Comparison of ENCODE assay signal across 10 cellular contexts in genomic region chr10:14397069-14397468, GRCh38.
DNase-seq lines count a peak whose midpoint lies in the region; ATAC-seq and TF ChIP-seq lines count a peak whose summit lies in the region.
"Had no signal": no experiment of that assay in that cellular context is flagged by ENCODE, and none has a peak within 500 bp of the region (broad histone marks: within the 10 kb centered on the region; RNA-seq: fewer than 3 reads in every experiment).

No MANE protein-coding gene starts in this region.

- H3K4me3 Mint-ChIP-seq in chondrocyte (ENCODE audit: unreplicated experiment) = no peak overlapping the region

- peak overlapping the region; percentile 77 to 97 for H4K8ac ChIP-seq in IMR-90 (ENCODE audit: low read depth in 2 of 2, low read length in 2 of 2)

- H3K27me3 ChIP-seq in IMR-90 (ENCODE audit: control insufficient read depth, insufficient read depth, low read length) (no peaks in the 10 kb centered on the region), thoracic aorta (replicated peaks; ENCODE audit: insufficient read depth) (no peaks in the 10 kb centered on the region)

- peaks cover 22% of the 10 kb centered on the region for H3K9me1 ChIP-seq in IMR-90 (ENCODE audit: insufficient read depth, low read length)

- H2BK120ac ChIP-seq in IMR-90 (ENCODE audit: low read depth, low read length) = peak overlapping the region; percentile 99

- peak overlapping the region; percentile 47; the same call in 1 of the 2 replicates for H3K27ac ChIP-seq in IMR-90 (ENCODE audit: insufficient read depth, low read length)
- peak overlapping the region; percentile 30 to 68 for H3K27ac ChIP-seq in thoracic aorta
- H3K27ac ChIP-seq: neutrophil had no signal

- peak overlapping the region; percentile 94; the same call in 1 of the 2 replicates for H3K4ac ChIP-seq in IMR-90 (ENCODE audit: low read depth, low read length)

- peaks cover 42% of the 10 kb centered on the region for H3K4me1 Mint-ChIP-seq in chondrocyte (ENCODE audit: low read depth)

- POLR2A ChIA-PET in IMR-90 (lab: Charles Lee; ENCODE audit: unreplicated experiment) = interaction anchor here (1.1 kb wide), 2 partner anchors 17 to 211 kb away, joined by 13 to 28 read pairs; no protein-coding TSS in a partner anchor

- H2BK20ac ChIP-seq in IMR-90 (ENCODE audit: low read depth, low read length) = peak overlapping the region; percentile 99

- intact Hi-C loops in IMR-90 (cut with micrococcal nuclease) = loop anchor here (1.0 to 10.0 kb wide), 4 partner anchors 8 to 612 kb away; no protein-coding TSS in a partner anchor

- H4K5ac ChIP-seq in IMR-90 (ENCODE audit: low read depth, low read length) = peak overlapping the region; percentile 83; the same call in 1 of the 2 replicates

- no TSS peak for BruUV-seq in IMR-90 (replicated peaks; lab: Mats Ljungman, UMichigan)

- peak overlapping the region; percentile 90 for H3K27ac Mint-ChIP-seq in chondrocyte (ENCODE audit: unreplicated experiment)

- H2BK15ac ChIP-seq in IMR-90 (ENCODE audit: low read depth, low read length) = peak overlapping the region; percentile 59; the same call in 1 of the 3 replicates

- peak; percentile 8; the same call in 1 of the 2 replicates for TF ChIP-seq RAD21 in IMR-90 (IDR thresholded peaks at IDR 0.05; ENCODE audit: low read length)

- H3K56ac ChIP-seq in IMR-90 (ENCODE audit: extremely low read depth, insufficient read depth, low read length) = peak overlapping the region; percentile 80; the same call in 1 of the 2 replicates

- TF ChIP-seq POLR2A in IMR-90 (IDR thresholded peaks at IDR 0.05; ENCODE audit: low read depth, low read length) = peak; percentile 47

- no peak overlapping the region; the same call in 1 of the 2 replicates for H3K4me2 ChIP-seq in IMR-90 (ENCODE audit: low read depth, low read length)

- no peak overlapping the region for H3K9ac ChIP-seq in IMR-90 (ENCODE audit: low read depth, low read length)

- H3K18ac ChIP-seq in IMR-90 (ENCODE audit: low read depth, low read length) = peak overlapping the region; percentile 99; the same call in 1 of the 2 replicates

- no peaks in the 10 kb centered on the region for H3K27me3 Mint-ChIP-seq in chondrocyte (ENCODE audit: low read depth)

- H3K4me3 ChIP-seq in IMR-90 (ENCODE audit: insufficient read depth, low read depth, low read length) (no peak overlapping the region), thoracic aorta (no peak overlapping the region)

- dilution Hi-C loops in IMR-90 (cut with HindIII; ENCODE audit: low sequenced_read_pairs, unreplicated experiment) = no loop called here

- H3K23ac ChIP-seq in IMR-90 (ENCODE audit: low read depth, low read length) = peak overlapping the region; percentile 80; the same call in 1 of the 2 replicates

- ATAC-seq in IMR-90 (ENCODE audit: low read depth) (peak; percentile 92), thoracic aorta (ENCODE audit: insufficient number of reproducible peaks, low FRiP score, low read depth) (no peak), HG02678 (IDR thresholded peaks at IDR 0.05; ENCODE audit: unreplicated experiment) (no peak)

- CTCF ChIA-PET in IMR-90 (lab: Yijun Ruan, JAX) = interaction anchor here (0.6 to 1.4 kb wide), 8 partner anchors 13 to 364 kb away, joined by 3 to 9 read pairs (median 4); no protein-coding TSS in a partner anchor

- H3K79me1 ChIP-seq in IMR-90 (ENCODE audit: low read depth in 1 of 2, low read length in 2 of 2) = no peaks in the 10 kb centered on the region

- in situ Hi-C loops in IMR-90 (cut with MboI; ENCODE audit: low sequenced_read_pairs) = no loop called here

- peak overlapping the region; percentile 35 for H2AFZ ChIP-seq in IMR-90 (replicated peaks; ENCODE audit: low read length, poor library complexity)

- H2AK5ac ChIP-seq in IMR-90 (ENCODE audit: low read depth, low read length) = 0 out of 2 replicates have a peak overlapping the region, but pooled peaks have one; percentile 92

- H3K9me3 Mint-ChIP-seq in chondrocyte (ENCODE audit: low read depth) = peaks cover 25% of the 10 kb centered on the region

- H3K14ac ChIP-seq in IMR-90 (replicated peaks; ENCODE audit: low read depth, low read length) = peak overlapping the region; percentile 92; the same call in 1 of the 2 replicates

- TF ChIP-seq CTCF in IMR-90 (conservative IDR thresholded peaks at IDR 0.05; ENCODE audit: low read depth, low read length) (no peak), chondrocyte (IDR thresholded peaks at IDR 0.05) (no peak), thoracic aorta (IDR thresholded peaks at IDR 0.05) (no peak)

- H3K36me3 Mint-ChIP-seq in chondrocyte (ENCODE audit: low read depth) = peaks cover 10% of the 10 kb centered on the region

- H3K9me3 ChIP-seq in IMR-90 (ENCODE audit: control insufficient read depth, insufficient read depth, low read length) (peaks cover 2% of the 10 kb centered on the region; the same call in 1 of the 2 replicates), thoracic aorta (no peaks in the 10 kb centered on the region)
- H3K9me3 ChIP-seq: neutrophil had no signal

- WGBS in IMR-90 (ENCODE audit: extremely low coverage in 2 of 2, insufficient read length in 1 of 2), 2 experiments = 0% methylated on average over 2 of the region's 9 CpGs; no CpG with 5 or more reads in 1 of the 2 experiments

- DNase-seq in IMR-90 (peak; percentile 100), chondrocyte (ENCODE audit: low spot score) (peak; percentile 94), kidney glomerular epithelial cell (lab: John Stamatoyannopoulos, UW) (peak; percentile 95), thoracic aorta (ENCODE audit: low spot score) (peak; percentile 12), D341Med (ENCODE audit: low spot score) (no peak), NCI-H510A (lab: John Stamatoyannopoulos, UW) (no peak), CD1c-positive myeloid dendritic cell (ENCODE audit: extremely low spot score) (no peak)
- DNase-seq: NCI-H1436 had no signal

- H4K91ac ChIP-seq in IMR-90 (ENCODE audit: insufficient read depth, low read depth, low read length) = peak overlapping the region; percentile 97

- no peaks in the 10 kb centered on the region for H4K20me1 ChIP-seq in IMR-90 (ENCODE audit: insufficient read depth, low read length)

- H2AK9ac ChIP-seq in IMR-90 (replicated peaks; ENCODE audit: low read depth, low read length, poor library complexity) = no peak overlapping the region

- H3K36me3 ChIP-seq in IMR-90 (ENCODE audit: control insufficient read depth, insufficient read depth, low read length) (no peaks in the 10 kb centered on the region), thoracic aorta (no peaks in the 10 kb centered on the region)
- H3K36me3 ChIP-seq: neutrophil had no signal

- H2BK5ac ChIP-seq in IMR-90 (ENCODE audit: low read depth, low read length, poor library complexity, severe bottlenecking) = peak overlapping the region; percentile 97

- H3K4me1 ChIP-seq in IMR-90 (ENCODE audit: control insufficient read depth, insufficient read depth, low read length) (peaks cover 20% of the 10 kb centered on the region), thoracic aorta (ENCODE audit: control insufficient read depth in 1 of 2, low read depth in 2 of 2) (peaks cover 0 to 15% of the 10 kb centered on the region in 2 donors)

TF ChIP-seq in IMR-90, 13 proteins besides CTCF, POLR2A, EP300 and RAD21:
- TF ChIP-seq ELK1 (IDR thresholded peaks at IDR 0.05; ENCODE audit: borderline replicate concordance, low read depth, low read length) (no peak), MXI1 (IDR thresholded peaks at IDR 0.05; ENCODE audit: borderline replicate concordance, low read depth, low read length) (peak; percentile 87), FOS (IDR thresholded peaks at IDR 0.05; ENCODE audit: low read depth, low read length) (peak; percentile 91), CEBPB (IDR thresholded peaks at IDR 0.05; ENCODE audit: low read depth, low read length) (peak; percentile 43; the same call in 1 of the 2 replicates), RFX5 (IDR thresholded peaks at IDR 0.05; ENCODE audit: low read depth, low read length) (no peak), RCOR1 (IDR thresholded peaks at IDR 0.05; ENCODE audit: insufficient replicate concordance, low read length) (peak; percentile 70), CHD1 (IDR thresholded peaks at IDR 0.05; ENCODE audit: low read depth, low read length) (peak; percentile 90; the same call in 1 of the 2 replicates), MAFK (IDR thresholded peaks at IDR 0.05; ENCODE audit: low read depth, low read length) (peak; percentile 39), MAZ (IDR thresholded peaks at IDR 0.05; ENCODE audit: borderline replicate concordance, low read depth, low read length) (peak; percentile 81; the same call in 1 of the 2 replicates), NFE2L2 (IDR thresholded peaks at IDR 0.05; ENCODE audit: low read depth, low read length) (0 out of 2 replicates have a peak, but pooled peaks have one; percentile 23), BHLHE40 (IDR thresholded peaks at IDR 0.05; ENCODE audit: low read depth, low read length) (peak; percentile 89), SMC3 (IDR thresholded peaks at IDR 0.05; ENCODE audit: low read depth, low read length) (no peak)
- TF ChIP-seq, protein P1, sequence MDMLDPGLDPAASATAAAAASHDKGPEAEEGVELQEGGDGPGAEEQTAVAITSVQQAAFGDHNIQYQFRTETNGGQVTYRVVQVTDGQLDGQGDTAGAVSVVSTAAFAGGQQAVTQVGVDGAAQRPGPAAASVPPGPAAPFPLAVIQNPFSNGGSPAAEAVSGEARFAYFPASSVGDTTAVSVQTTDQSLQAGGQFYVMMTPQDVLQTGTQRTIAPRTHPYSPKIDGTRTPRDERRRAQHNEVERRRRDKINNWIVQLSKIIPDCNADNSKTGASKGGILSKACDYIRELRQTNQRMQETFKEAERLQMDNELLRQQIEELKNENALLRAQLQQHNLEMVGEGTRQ (IDR thresholded peaks at IDR 0.05; ENCODE audit: low read depth, low read length) = peak; percentile 25; the same call in 1 of the 2 replicates

Comparison
In these comparisons a context has a peak if more than half of its experiments do, and no peak if none do; other contexts are left out.
1. DNase-seq: peak in IMR-90 (single experiment), chondrocyte (single experiment), kidney glomerular epithelial cell (single experiment) and thoracic aorta (single experiment); none in D341Med (single experiment), NCI-H510A (single experiment) and CD1c-positive myeloid dendritic cell (single experiment).